Comparison of ENCODE assay signal across 11 cellular contexts in the genomic region with DNA sequence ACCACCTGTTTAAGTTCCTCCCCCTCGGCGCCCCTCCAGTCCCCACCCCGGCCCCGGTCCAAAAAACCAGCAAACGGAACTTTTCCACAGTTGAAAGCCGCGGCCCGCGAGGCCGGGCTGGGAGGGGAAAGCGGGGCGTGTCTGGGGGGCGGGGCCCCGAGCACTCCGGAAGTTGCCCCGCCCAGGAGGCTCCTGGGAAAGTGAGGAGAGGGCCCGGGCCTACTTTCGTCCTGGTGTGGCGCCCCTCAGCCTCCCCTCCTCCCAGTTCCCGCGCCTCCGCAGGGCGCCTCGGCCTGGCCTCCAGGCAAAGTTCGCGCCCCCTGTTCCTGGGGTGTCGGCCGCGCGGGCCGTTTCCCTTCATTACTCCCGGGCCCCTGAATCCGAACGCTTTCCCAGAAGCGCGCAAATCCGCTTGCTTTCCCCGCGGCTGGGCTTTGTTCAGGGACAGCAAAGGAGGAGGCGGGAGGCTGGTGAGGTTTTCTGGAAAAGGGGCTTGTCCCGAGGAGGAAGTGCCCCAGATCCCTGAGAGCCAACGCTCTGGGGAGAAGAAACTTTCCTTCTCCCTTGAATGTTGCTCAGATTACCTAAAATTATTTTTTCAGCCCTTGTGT. TPM values are rescaled to one million over a fixed set of nuclear protein-coding genes. Genes with fewer than 3 reads are reported as not detected.
DNase-seq lines count a peak whose midpoint lies in the region; ATAC-seq and TF ChIP-seq lines count a peak whose summit lies in the region.
"Had no signal": no experiment of that assay in that cellular context is flagged by ENCODE, and none has a peak within 500 bp of the region (broad histone marks: within the 10 kb centered on the region; RNA-seq: fewer than 3 reads in every experiment).

No MANE protein-coding gene starts in this region.

- TF ChIP-seq CTCF in CD8-positive, alpha-beta T cell (IDR thresholded peaks at IDR 0.05): no peak
- TF ChIP-seq CTCF in RWPE2 (IDR thresholded peaks at IDR 0.05; ENCODE audit: poor library complexity, severe bottlenecking) (no peak), heart left ventricle (IDR thresholded peaks at IDR 0.05) (no peak), ovary (IDR thresholded peaks at IDR 0.05) (no peak)

- H3K27me3 Mint-ChIP-seq in CD8-positive, alpha-beta T cell (ENCODE audit: low read depth): peaks cover 58% of the 10 kb centered on the region

- H3K4me1 ChIP-seq in CD8-positive, alpha-beta T cell (ENCODE audit: insufficient read depth, low read length): peaks cover 30% of the 10 kb centered on the region
- H3K4me1 ChIP-seq in RWPE2 (ENCODE audit: insufficient read depth, poor library complexity, severe bottlenecking) (no peaks in the 10 kb centered on the region), heart left ventricle (peaks cover 0 to 50% (median 19%) of the 10 kb centered on the region in 12 donors), ovary (ENCODE audit: insufficient read depth) (peaks cover 11% of the 10 kb centered on the region)

- no peak overlapping the region for H3K4me3 ChIP-seq in CD8-positive, alpha-beta T cell (ENCODE audit: low read depth, low read length)
- H3K4me3 ChIP-seq in RWPE2 (ENCODE audit: severe bottlenecking) (peak overlapping the region; percentile 34), heart left ventricle (peak overlapping the region; percentile 15 to 53 (median 37)), ovary (peak overlapping the region; percentile 26)

- peaks cover 38% of the 10 kb centered on the region for H3K27me3 ChIP-seq in CD8-positive, alpha-beta T cell (ENCODE audit: insufficient read depth, low read length)
- H3K27me3 ChIP-seq in RWPE2 (ENCODE audit: insufficient read depth, poor library complexity, severe bottlenecking) (peaks cover 100% of the 10 kb centered on the region), heart left ventricle (peaks cover 78 to 100% (median 100%) of the 10 kb centered on the region in 9 donors), ovary (peaks cover 3% of the 10 kb centered on the region)

- TF ChIP-seq EP300 in ovary (IDR thresholded peaks at IDR 0.05): no peak

- POLR2A ChIA-PET in CD8-positive, alpha-beta T cell (lab: Charles Lee): no interaction called here

- CTCF ChIA-PET in CD8-positive, alpha-beta T cell (lab: Charles Lee): no interaction called here

- no peak overlapping the region for H3K27ac Mint-ChIP-seq in CD8-positive, alpha-beta T cell
- H3K27ac Mint-ChIP-seq: activated B cell treated with CpG ODN at 0.5 μM for 24 hours had no signal

- intact Hi-C loops in CD8-positive, alpha-beta T cell (cut with DNase I, micrococcal nuclease): no loop called here
- intact Hi-C loops in heart left ventricle (cut with DNase I): no loop called here
- intact Hi-C loops in ovary (cut with DNase I): no loop called here

- in situ Hi-C loops in G401 (cut with HindIII; ENCODE audit: low sequenced_read_pairs): no loop called here

- WGBS in heart left ventricle, 4 donors: 2 to 4% (median 3%) methylated on average over 23 to 42 of the region's 42 CpGs
- 1 to 5% (median 3%) methylated on average over 35 to 42 of the region's 42 CpGs for WGBS in ovary, 3 donors

- no peak overlapping the region for H3K27ac ChIP-seq in CD8-positive, alpha-beta T cell (ENCODE audit: low read depth, low read length)
- H3K27ac ChIP-seq in RWPE2 (ENCODE audit: poor library complexity, severe bottlenecking) (no peak overlapping the region), heart left ventricle (no peak overlapping the region), ovary (no peak overlapping the region)

- H3K4me3 Mint-ChIP-seq in CD8-positive, alpha-beta T cell: peak overlapping the region; percentile 26
- H3K4me3 Mint-ChIP-seq: activated B cell treated with CpG ODN at 0.5 μM for 24 hours had no signal

- no peaks in the 10 kb centered on the region for H3K9me3 ChIP-seq in CD8-positive, alpha-beta T cell (ENCODE audit: low read length)
- H3K9me3 ChIP-seq in RWPE2 (ENCODE audit: severe bottlenecking) (no peaks in the 10 kb centered on the region), heart left ventricle (no peaks in the 10 kb centered on the region), ovary (peaks cover 0 to 5% of the 10 kb centered on the region in 2 donors)

- DNase-seq in CD8-positive, alpha-beta T cell: no peak
- DNase-seq in RWPE2 (ENCODE audit: low spot score) (no peak), heart left ventricle (no peak), ovary (no peak), H4 (ENCODE audit: low spot score) (no peak), G401 (ENCODE audit: low spot score) (no peak)
- DNase-seq: activated B cell treated with CpG ODN at 0.5 μM for 24 hours, NCI-H2029 treated with DMSO at 0.1 percent for 48 hours had no signal

- ATAC-seq in CD8-positive, alpha-beta T cell: no peak
- ATAC-seq in RWPE2 (ENCODE audit: low read depth) (peak; percentile 48; the same call in 2 of the 3 replicates), heart left ventricle (peak in 1 of 4 donors; percentile 42), GM18520 (IDR thresholded peaks at IDR 0.05; ENCODE audit: unreplicated experiment) (no peak), HG02970 (IDR thresholded peaks at IDR 0.05; ENCODE audit: low FRiP score, unreplicated experiment) (no peak)

- H3K36me3 ChIP-seq in CD8-positive, alpha-beta T cell (ENCODE audit: insufficient read depth, low read length): no peaks in the 10 kb centered on the region
- H3K36me3 ChIP-seq in RWPE2 (ENCODE audit: low read depth) (no peaks in the 10 kb centered on the region), heart left ventricle (no peaks in the 10 kb centered on the region), ovary (no peaks in the 10 kb centered on the region)

- H3K4me1 Mint-ChIP-seq in CD8-positive, alpha-beta T cell (ENCODE audit: low read depth): peaks cover 33% of the 10 kb centered on the region

- no peaks in the 10 kb centered on the region for H3K9me3 Mint-ChIP-seq in CD8-positive, alpha-beta T cell

- no peaks in the 10 kb centered on the region for H3K36me3 Mint-ChIP-seq in CD8-positive, alpha-beta T cell

- TF ChIP-seq POLR2A in heart left ventricle (IDR thresholded peaks at IDR 0.05) (no peak), ovary (IDR thresholded peaks at IDR 0.05) (no peak)

RNA-seq across cellular contexts. Expression of a gene that starts 4.4 kb away (rescaled TPM):
- not detected for total RNA-seq in CD8-positive, alpha-beta T cell
- under 1 TPM in 1 of 9 donors, not detected in 8; 0.15 TPM for total RNA-seq in heart left ventricle
- not detected for polyA plus RNA-seq in heart left ventricle
- total RNA-seq in ovary: not detected
- polyA plus RNA-seq in ovary: under 1 TPM in 1 of 2 donors, not detected in 1; 0.17 TPM
- total RNA-seq in H4 (2014; rRNA removed; shearing (Covaris generic)): not detected in 2 replicates
- total RNA-seq in G401 (2014; rRNA removed; shearing (Covaris generic)): not detected in 2 replicates
- total RNA-seq: activated B cell treated with CpG ODN at 0.5 μM for 24 hours, fibroblast of lung had no signal
- polyA plus RNA-seq: fibroblast of lung had no signal
